In genomic region chr5:42992035-42992570, GRCh38 we compare ENCODE assay signal across 8 cellular contexts. TPM values are rescaled to one million over a fixed set of nuclear protein-coding genes. Genes with fewer than 3 reads are reported as not detected.
A peak's percentile ranks its signal among the peaks of the same experiment; 100 is the strongest.
DNase-seq lines count a peak whose midpoint lies in the region; ATAC-seq and TF ChIP-seq lines count a peak whose summit lies in the region.

No MANE protein-coding gene starts in this region.

- H2AFZ ChIP-seq in IMR-90 (replicated peaks; ENCODE audit: low read length, poor library complexity), result peak overlapping the region; percentile 76
- peak overlapping the region; percentile 67 for H2AFZ ChIP-seq in SU-DHL-6 (ENCODE audit: low read depth, low read length, severe bottlenecking)

- peak overlapping the region; percentile 89 to 94 for H4K8ac ChIP-seq in IMR-90 (ENCODE audit: low read depth in 2 of 2, low read length in 2 of 2)

- peak overlapping the region; percentile 73 for H4K5ac ChIP-seq in IMR-90 (ENCODE audit: low read depth, low read length)

- POLR2A ChIA-PET in IMR-90 (lab: Charles Lee; ENCODE audit: unreplicated experiment), result interaction anchor here (0.6 to 1.1 kb wide), 3 partner anchors 16 to 52 kb away, joined by 3 read pairs; no protein-coding TSS in a partner anchor

- H2AK9ac ChIP-seq in IMR-90 (replicated peaks; ENCODE audit: low read depth, low read length, poor library complexity), result peak overlapping the region; percentile 95

- peak overlapping the region; percentile 58 for H3K18ac ChIP-seq in IMR-90 (ENCODE audit: low read depth, low read length)

- in situ Hi-C loops in IMR-90 (cut with MboI; ENCODE audit: low sequenced_read_pairs), result loop anchor here (5.0 to 10.0 kb wide), 2 partner anchors 40 to 77 kb away; no protein-coding TSS in a partner anchor

- H3K9me2 ChIP-seq in SU-DHL-6 (replicated peaks; ENCODE audit: insufficient read depth, low read length), result no peaks in the 10 kb centered on the region

- H3K79me1 ChIP-seq in IMR-90 (ENCODE audit: low read depth in 1 of 2, low read length in 2 of 2), result peaks cover 18 to 45% of the 10 kb centered on the region in 2 experiments

- dilution Hi-C loops in IMR-90 (cut with HindIII; ENCODE audit: low sequenced_read_pairs, unreplicated experiment), result no loop called here

- no peak for TF ChIP-seq EP300 in sigmoid colon (IDR thresholded peaks at IDR 0.05)

- H3K14ac ChIP-seq in IMR-90 (replicated peaks; ENCODE audit: low read depth, low read length), result peak overlapping the region; percentile 97

- no peaks in the 10 kb centered on the region for H4K20me1 ChIP-seq in IMR-90 (ENCODE audit: insufficient read depth, low read length)
- no peaks in the 10 kb centered on the region for H4K20me1 ChIP-seq in SU-DHL-6 (ENCODE audit: low read depth, low read length)

- H3K27me3 ChIP-seq in IMR-90 (ENCODE audit: control insufficient read depth, insufficient read depth, low read length), result no peaks in the 10 kb centered on the region
- H3K27me3 ChIP-seq in SU-DHL-6 (ENCODE audit: low read length), result no peaks in the 10 kb centered on the region
- H3K27me3 ChIP-seq in sigmoid colon, result peaks cover 46 to 95% (median 74%) of the 10 kb centered on the region in 3 donors

- CTCF ChIA-PET in IMR-90 (lab: Yijun Ruan, JAX), result interaction anchor here (0.9 to 2.7 kb wide), 2 partner anchors 45 to 83 kb away, joined by 3 to 12 read pairs; no protein-coding TSS in a partner anchor

- TF ChIP-seq CTCF in IMR-90 (conservative IDR thresholded peaks at IDR 0.05; ENCODE audit: low read depth, low read length) (no peak), SU-DHL-6 (IDR thresholded peaks at IDR 0.05; ENCODE audit: insufficient read depth, low read length, poor library complexity, severe bottlenecking) (no peak), sigmoid colon (IDR thresholded peaks at IDR 0.05) (no peak)

- H2AK5ac ChIP-seq in IMR-90 (ENCODE audit: low read depth, low read length), result peak overlapping the region; percentile 79

- H3K27ac ChIP-seq in IMR-90 (ENCODE audit: insufficient read depth, low read length), result peak overlapping the region; percentile 84
- no peak overlapping the region for H3K27ac ChIP-seq in SU-DHL-6 (ENCODE audit: low read depth, low read length)
- peak overlapping the region; percentile 52 for H3K27ac ChIP-seq in adipose tissue (ENCODE audit: low read depth, low read length)
- H3K27ac ChIP-seq in sigmoid colon, result peak overlapping the region; percentile 69 to 88 (median 78)

- TF ChIP-seq POLR2A in IMR-90 (IDR thresholded peaks at IDR 0.05; ENCODE audit: low read depth, low read length), result peak; percentile 78
- peak in 1 of 2 donors; percentile 22 for TF ChIP-seq POLR2A in sigmoid colon (IDR thresholded peaks at IDR 0.05)

- DNase-seq in DMS79 (lab: John Stamatoyannopoulos, UW) (peak; percentile 20), IMR-90 (peak; percentile 88), hippocampal formation (lab: John Stamatoyannopoulos, UW) (peak; percentile 44 to 54), sigmoid colon (peak; percentile 88), cortex of kidney (lab: John Stamatoyannopoulos, UW) (no peak)

- intact Hi-C loops in IMR-90 (cut with micrococcal nuclease), result loop anchor here (1.0 to 5.0 kb wide), 3 partner anchors 42 to 320 kb away; partner anchors contain the start of gene HMGCS1
- intact Hi-C loops in sigmoid colon (cut with DNase I), result loop anchor here (5.0 to 10.0 kb wide), 2 partner anchors 85 to 323 kb away; partner anchors contain the start of gene HMGCS1

- H3K9me3 ChIP-seq in IMR-90 (ENCODE audit: control insufficient read depth, insufficient read depth, low read length) (no peaks in the 10 kb centered on the region), SU-DHL-6 (ENCODE audit: insufficient read depth, low read length) (no peaks in the 10 kb centered on the region; the same call in 1 of the 2 replicates), sigmoid colon (peaks cover 0 to 3% (median 0%) of the 10 kb centered on the region in 4 donors)

- peak overlapping the region; percentile 58 for H3K4me2 ChIP-seq in IMR-90 (ENCODE audit: low read depth, low read length)
- H3K4me2 ChIP-seq in SU-DHL-6 (ENCODE audit: low read depth, low read length, poor library complexity, severe bottlenecking), result peak overlapping the region; percentile 92

- H3K9ac ChIP-seq in IMR-90 (ENCODE audit: low read depth, low read length), result peak overlapping the region; percentile 87
- peak overlapping the region; percentile 39 for H3K9ac ChIP-seq in SU-DHL-6 (ENCODE audit: low read length)

- H3F3A ChIP-seq in SU-DHL-6 (ENCODE audit: insufficient read depth), result no peaks in the 10 kb centered on the region

- peak overlapping the region; percentile 92 for H4K91ac ChIP-seq in IMR-90 (ENCODE audit: insufficient read depth, low read depth, low read length)

- peak; percentile 43 for ATAC-seq in GM21576 (IDR thresholded peaks at IDR 0.05; ENCODE audit: unreplicated experiment)
- ATAC-seq in IMR-90 (ENCODE audit: low read depth), result peak; percentile 36

- WGBS in IMR-90 (ENCODE audit: extremely low coverage in 2 of 2, insufficient read length in 1 of 2), 2 experiments, result 2% methylated on average over 39 of the region's 43 CpGs; no CpG with 5 or more reads in 1 of the 2 experiments
- WGBS in adipose tissue, 3 donors, result 3% methylated on average over 43 of the region's 43 CpGs
- 0 to 1% methylated on average over 43 of the region's 43 CpGs for WGBS in sigmoid colon, 2 donors

- no TSS peak for BruUV-seq in IMR-90 (replicated peaks; lab: Mats Ljungman, UMichigan)

- H3K4me1 ChIP-seq in IMR-90 (ENCODE audit: control insufficient read depth, insufficient read depth, low read length) (no peaks in the 10 kb centered on the region; the same call in 1 of the 2 replicates), sigmoid colon (peaks cover 0 to 28% (median 16%) of the 10 kb centered on the region in 4 donors)

- peak overlapping the region; percentile 61; the same call in 1 of the 2 replicates for H2BK20ac ChIP-seq in IMR-90 (ENCODE audit: low read depth, low read length)

- H3K23ac ChIP-seq in IMR-90 (ENCODE audit: low read depth, low read length), result peak overlapping the region; percentile 97

- peak overlapping the region; percentile 98 for H2BK5ac ChIP-seq in IMR-90 (ENCODE audit: low read depth, low read length, poor library complexity, severe bottlenecking)

- H3K4me3 ChIP-seq in IMR-90 (ENCODE audit: insufficient read depth, low read depth, low read length) (peak overlapping the region; percentile 56), SU-DHL-6 (ENCODE audit: insufficient read depth, low read length, poor library complexity, severe bottlenecking) (peak overlapping the region; percentile 46), sigmoid colon (peak overlapping the region; percentile 35 to 53 (median 47))

- H3K9me1 ChIP-seq in IMR-90 (ENCODE audit: insufficient read depth, low read length), result peaks cover 4% of the 10 kb centered on the region; the same call in 1 of the 2 replicates

- no peak for TF ChIP-seq RAD21 in IMR-90 (IDR thresholded peaks at IDR 0.05; ENCODE audit: low read length)

- no peaks in the 10 kb centered on the region for H3K36me3 ChIP-seq in IMR-90 (ENCODE audit: control insufficient read depth, insufficient read depth, low read length)
- no peaks in the 10 kb centered on the region for H3K36me3 ChIP-seq in SU-DHL-6 (ENCODE audit: low read length)
- no peaks in the 10 kb centered on the region for H3K36me3 ChIP-seq in sigmoid colon

- H3K4ac ChIP-seq in IMR-90 (ENCODE audit: low read depth, low read length), result peak overlapping the region; percentile 98

- H2BK120ac ChIP-seq in IMR-90 (ENCODE audit: low read depth, low read length), result peak overlapping the region; percentile 87

- peak overlapping the region; percentile 96 for H3K56ac ChIP-seq in IMR-90 (ENCODE audit: extremely low read depth, insufficient read depth, low read length)

- no peaks in the 10 kb centered on the region for H3K79me2 ChIP-seq in SU-DHL-6 (ENCODE audit: insufficient read depth, low read length)

- H2BK15ac ChIP-seq in IMR-90 (ENCODE audit: low read depth, low read length), result peak overlapping the region; percentile 75; the same call in 2 of the 3 replicates

TF ChIP-seq in IMR-90, 13 proteins besides CTCF, POLR2A, EP300 and RAD21:
- TF ChIP-seq MAZ (IDR thresholded peaks at IDR 0.05; ENCODE audit: borderline replicate concordance, low read depth, low read length) (peak; percentile 34; the same call in 1 of the 2 replicates), MXI1 (IDR thresholded peaks at IDR 0.05; ENCODE audit: borderline replicate concordance, low read depth, low read length) (peak; percentile 13; the same call in 1 of the 2 replicates), CHD1 (IDR thresholded peaks at IDR 0.05; ENCODE audit: low read depth, low read length) (peak; percentile 66; the same call in 1 of the 2 replicates), CEBPB (IDR thresholded peaks at IDR 0.05; ENCODE audit: low read depth, low read length) (peak; percentile 86), BHLHE40 (IDR thresholded peaks at IDR 0.05; ENCODE audit: low read depth, low read length) (no peak)

RNA-seq across cellular contexts. Expression of gene ANXA2R, which starts 48.0 kb away (rescaled TPM):
- total RNA-seq in IMR-90 (2012; rRNA removed), result 1.3 and 1.4 TPM in 2 replicates
- 2.5 and 3.6 TPM in 2 replicates for polyA plus RNA-seq in IMR-90 (2012; rRNA removed)
- polyA plus RNA-seq in IMR-90 (2012; cell fraction: cytosol; rRNA removed), result 3.5 and 4.5 TPM in 2 replicates
- 3.9 and 4.1 TPM in 2 replicates for polyA plus RNA-seq in IMR-90 (2012; cell fraction: nucleus; rRNA removed; ENCODE audit: low replicate concordance)
- 1 to 10 TPM; 1.1 to 5.8 (median 3.1) TPM for polyA plus RNA-seq in adipose tissue
- 1 to 10 TPM; 1.8 to 4.4 (median 3.7) TPM for total RNA-seq in sigmoid colon
- 10 to 100 TPM in 1 of 3 donors, 1 to 10 TPM in 1, under 1 TPM in 1; 0.69 to 12.4 (median 1.8) TPM for polyA plus RNA-seq in sigmoid colon
